In genomic region chr20:60363698-60364097, GRCh38 we compare ENCODE assay signal across 31 cellular contexts.
"Had no signal": no experiment of that assay in that cellular context is flagged by ENCODE, and none has a peak within 500 bp of the region (broad histone marks: within the 10 kb centered on the region; RNA-seq: fewer than 3 reads in every experiment).

No MANE protein-coding gene starts in this region.

- H2AFZ ChIP-seq: parathyroid adenoma had no signal

- H3K4me2 ChIP-seq: smooth muscle cell had no signal

- H3K4me3 ChIP-seq: ovary, psoas muscle, skin epidermis, smooth muscle cell, spleen, suprapubic skin, testis, tibial artery, transverse colon, upper lobe of right lung, uterus had no signal

- H3K36me3 ChIP-seq: ovary, spleen, suprapubic skin, tibial artery, transverse colon, upper lobe of right lung, uterus had no signal

- H3K4me1 ChIP-seq: parathyroid adenoma, psoas muscle, spleen, suprapubic skin, testis, tibial artery, transverse colon, upper lobe of right lung, uterus had no signal

- H3K27ac Mint-ChIP-seq: naive thymus-derived CD4-positive, alpha-beta T cell; natural killer cell; progenitor cell of endocrine pancreas; stimulated activated memory B cell treated with anti-CD40 and anti-IgM and Interleukin-4, amounts not matched to agents 10 μg/mL and 1 μg/mL and 100 μg/mL, for 72 hours; stimulated activated naive CD8-positive, alpha-beta T cell treated with anti-CD3 and anti-CD28 coated beads, Interleukin-15, amount 100 ng/mL, for 72 hours; type B pancreatic cell had no signal

- H3K9me3 Mint-ChIP-seq: naive thymus-derived CD4-positive, alpha-beta T cell; natural killer cell; nephron; stimulated activated naive CD8-positive, alpha-beta T cell treated with anti-CD3 and anti-CD28 coated beads, Interleukin-15, amount 100 ng/mL, for 72 hours; type B pancreatic cell had no signal

- H3K27ac ChIP-seq: ovary, parathyroid adenoma, psoas muscle, skin epidermis, spleen, suprapubic skin, testis, tibial artery, transverse colon, upper lobe of right lung, uterus had no signal

- H3K9ac ChIP-seq: parathyroid adenoma had no signal

- DNase-seq: naive thymus-derived CD4-positive, alpha-beta T cell; natural killer cell; occipital lobe; ovary; posterior cingulate gyrus; psoas muscle; right cardiac atrium; spleen; stimulated activated CD4-positive, alpha-beta T cell treated with anti-CD3 and anti-CD28 coated beads, Interleukin-12 subunit alpha, Interleukin-12 subunit beta, amount 100 ng/mL, for 4 hours; stimulated activated CD4-positive, alpha-beta T cell treated with anti-CD3 and anti-CD28 coated beads, Interleukin-1b, Interleukin-23, amount 100 ng/mL, for 48 hours; stimulated activated CD4-positive, alpha-beta T cell treated with anti-CD3 and anti-CD28 coated beads, Interleukin-4, amount 100 ng/mL, for 1 hour; stimulated activated CD4-positive, alpha-beta T cell treated with anti-CD3 and anti-CD28 coated beads, Interleukin-4, amount 100 ng/mL, for 4 hours; stimulated activated CD8-positive, alpha-beta memory T cell treated with anti-CD3 and anti-CD28 coated beads, Interleukin-4, amount 100 ng/mL, for 48 hours; stimulated activated naive CD4-positive, alpha-beta T cell; stimulated activated naive CD8-positive, alpha-beta T cell treated with anti-CD3 and anti-CD28 coated beads, Interleukin-15, amount 100 ng/mL, for 72 hours; stimulated activated naive CD8-positive, alpha-beta T cell treated with anti-CD3 and anti-CD28 coated beads, Interleukin-15, Interleukin-2, amounts not matched to agents 100 U/mL and 50 U/mL, for 24 hours; substantia nigra; testis; tibial artery; transverse colon; upper lobe of right lung; uterus had no signal

- H3K36me3 Mint-ChIP-seq: naive thymus-derived CD4-positive, alpha-beta T cell; natural killer cell; stimulated activated memory B cell treated with anti-CD40 and anti-IgM and Interleukin-4, amounts not matched to agents 10 μg/mL and 1 μg/mL and 100 μg/mL, for 72 hours; type B pancreatic cell had no signal

- H3K79me2 ChIP-seq: parathyroid adenoma had no signal

- H3K27me3 ChIP-seq: ovary, spleen, testis, tibial artery, transverse colon, upper lobe of right lung, uterus had no signal

- ATAC-seq: naive thymus-derived CD4-positive, alpha-beta T cell; natural killer cell; psoas muscle; right cardiac atrium; sciatic nerve; stimulated activated memory B cell treated with anti-CD40 and anti-IgM and Interleukin-4, amounts not matched to agents 10 μg/mL and 1 μg/mL and 100 μg/mL, for 72 hours; stimulated activated naive CD8-positive, alpha-beta T cell treated with anti-CD3 and anti-CD28 coated beads, Interleukin-15, amount 100 ng/mL, for 72 hours; stimulated activated naive CD8-positive, alpha-beta T cell treated with anti-CD3 and anti-CD28 coated beads, Interleukin-15, Interleukin-2, amounts not matched to agents 100 U/mL and 50 U/mL, for 24 hours; upper lobe of right lung had no signal

- H3K9me3 ChIP-seq: ovary, psoas muscle, suprapubic skin, testis, tibial artery, transverse colon, upper lobe of right lung, uterus had no signal

- H3K4me3 Mint-ChIP-seq: naive thymus-derived CD4-positive, alpha-beta T cell; natural killer cell; nephron; stimulated activated memory B cell treated with anti-CD40 and anti-IgM and Interleukin-4, amounts not matched to agents 10 μg/mL and 1 μg/mL and 100 μg/mL, for 72 hours; stimulated activated naive CD8-positive, alpha-beta T cell treated with anti-CD3 and anti-CD28 coated beads, Interleukin-15, amount 100 ng/mL, for 72 hours; type B pancreatic cell had no signal

- H3K4me1 Mint-ChIP-seq: naive thymus-derived CD4-positive, alpha-beta T cell; natural killer cell; stimulated activated memory B cell treated with anti-CD40 and anti-IgM and Interleukin-4, amounts not matched to agents 10 μg/mL and 1 μg/mL and 100 μg/mL, for 72 hours; stimulated activated naive CD8-positive, alpha-beta T cell treated with anti-CD3 and anti-CD28 coated beads, Interleukin-15, amount 100 ng/mL, for 72 hours had no signal

- H3K27me3 Mint-ChIP-seq: stimulated activated memory B cell treated with anti-CD40 and anti-IgM and Interleukin-4, amounts not matched to agents 10 μg/mL and 1 μg/mL and 100 μg/mL, for 72 hours; stimulated activated naive CD8-positive, alpha-beta T cell treated with anti-CD3 and anti-CD28 coated beads, Interleukin-15, amount 100 ng/mL, for 72 hours had no signal
